In the genomic region with DNA sequence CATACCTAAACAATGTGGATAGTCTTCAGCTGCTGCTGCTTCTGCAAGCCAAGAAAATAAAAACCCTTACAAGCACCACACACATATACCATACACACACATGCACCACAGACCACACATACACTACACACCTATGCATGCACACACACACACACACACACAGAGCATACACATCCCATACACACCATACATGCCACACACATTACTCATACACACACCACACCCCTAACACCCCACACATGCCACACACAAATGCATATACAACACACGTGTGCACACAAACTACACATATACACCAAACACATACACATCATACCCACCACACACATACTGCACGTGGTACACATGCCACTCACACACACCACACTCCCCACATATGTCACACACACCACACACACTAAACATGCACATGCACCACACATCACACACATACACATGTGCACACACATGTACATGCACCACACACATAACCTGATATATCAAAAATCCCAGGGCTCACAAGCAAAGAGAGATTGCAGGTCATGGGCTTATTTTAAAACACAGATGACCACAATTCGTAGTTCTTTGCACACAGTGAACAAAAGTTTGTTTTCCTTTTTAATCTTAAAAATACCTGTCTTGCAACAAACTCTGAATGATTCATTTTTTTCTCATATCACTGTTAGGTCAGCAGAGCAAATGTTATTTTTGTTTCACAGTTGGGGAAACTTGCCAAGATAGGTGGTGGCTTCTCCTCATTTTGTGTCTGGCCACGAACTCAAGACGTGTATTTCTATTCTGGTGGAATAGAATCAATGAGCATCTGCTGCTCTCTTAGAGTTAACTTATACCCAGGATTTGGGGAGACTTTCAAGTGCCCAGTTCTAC, we compare ENCODE assay signal across 26 cellular contexts.
DNase-seq lines count a peak whose midpoint lies in the region; ATAC-seq, FAIRE-seq and TF ChIP-seq lines count a peak whose summit lies in the region.
"Had no signal": no experiment of that assay in that cellular context is flagged by ENCODE, and none has a peak within 500 bp of the region (broad histone marks: within the 10 kb centered on the region; RNA-seq: fewer than 3 reads in every experiment).

No MANE protein-coding gene starts in this region.

- intact Hi-C loops in activated naive CD4-positive, alpha-beta T cell treated with anti-CD3 and anti-CD28 coated beads for 36 hours (cut with micrococcal nuclease) = no loop called here

- peaks cover 25% of the 10 kb centered on the region for H3K4me1 Mint-ChIP-seq in activated naive CD4-positive, alpha-beta T cell treated with anti-CD3 and anti-CD28 coated beads for 36 hours (ENCODE audit: low read depth)
- H3K4me1 Mint-ChIP-seq in stimulated activated naive CD8-positive, alpha-beta T cell treated with anti-CD3 and anti-CD28 coated beads, Interleukin-15, Interleukin-2, amounts not matched to agents 100 ng/mL and 50 ng/mL, for 24 hours (ENCODE audit: low read depth) = peaks cover 60% of the 10 kb centered on the region

- peaks cover 13% of the 10 kb centered on the region for H3K9me3 Mint-ChIP-seq in activated naive CD4-positive, alpha-beta T cell treated with anti-CD3 and anti-CD28 coated beads for 36 hours
- H3K9me3 Mint-ChIP-seq in stimulated activated naive CD8-positive, alpha-beta T cell treated with anti-CD3 and anti-CD28 coated beads, Interleukin-15, Interleukin-2, amounts not matched to agents 100 ng/mL and 50 ng/mL, for 24 hours = peaks cover 11% of the 10 kb centered on the region
- H3K9me3 Mint-ChIP-seq: CD4-positive, alpha-beta T cell had no signal

- H3K36me3 ChIP-seq in bronchial epithelial cell (ENCODE audit: control insufficient read depth, insufficient read depth, low read length) = no peaks in the 10 kb centered on the region
- H3K36me3 ChIP-seq: breast epithelium, heart right ventricle, thoracic aorta had no signal

- no peak for TF ChIP-seq CTCF in bronchial epithelial cell (IDR thresholded peaks at IDR 0.05; ENCODE audit: insufficient read depth, low read length, severe bottlenecking)

- H3K36me3 Mint-ChIP-seq in activated naive CD4-positive, alpha-beta T cell treated with anti-CD3 and anti-CD28 coated beads for 36 hours (ENCODE audit: low read depth) = peaks cover 5% of the 10 kb centered on the region
- H3K36me3 Mint-ChIP-seq in stimulated activated naive CD8-positive, alpha-beta T cell treated with anti-CD3 and anti-CD28 coated beads, Interleukin-15, Interleukin-2, amounts not matched to agents 100 ng/mL and 50 ng/mL, for 24 hours (ENCODE audit: low read depth) = peaks cover 9% of the 10 kb centered on the region
- H3K36me3 Mint-ChIP-seq: stimulated activated memory B cell treated with anti-CD40 and anti-IgM and Interleukin-4, amounts not matched to agents 10 μg/mL and 1 μg/mL and 100 μg/mL, for 72 hours had no signal

- FAIRE-seq in GM19239 (lab: Jason Lieb, UNC) (peak; percentile 44), bronchial epithelial cell (lab: Jason Lieb, UNC) (peak; percentile 91)
- FAIRE-seq: colon had no signal

- H3K27me3 ChIP-seq in bronchial epithelial cell (ENCODE audit: control insufficient read depth, insufficient read depth, low read length) = no peaks in the 10 kb centered on the region
- H3K27me3 ChIP-seq: heart right ventricle had no signal

- H3K27ac Mint-ChIP-seq in activated naive CD4-positive, alpha-beta T cell treated with anti-CD3 and anti-CD28 coated beads for 36 hours = peak overlapping the region; percentile 1
- H3K27ac Mint-ChIP-seq in stimulated activated naive CD8-positive, alpha-beta T cell treated with anti-CD3 and anti-CD28 coated beads, Interleukin-15, Interleukin-2, amounts not matched to agents 100 ng/mL and 50 ng/mL, for 24 hours = peak overlapping the region; percentile 33
- H3K27ac Mint-ChIP-seq: CD4-positive, alpha-beta T cell; stimulated activated memory B cell treated with anti-CD40 and anti-IgM and Interleukin-4, amounts not matched to agents 10 μg/mL and 1 μg/mL and 100 μg/mL, for 72 hours had no signal

- no peak overlapping the region for H3K4me3 Mint-ChIP-seq in activated naive CD4-positive, alpha-beta T cell treated with anti-CD3 and anti-CD28 coated beads for 36 hours
- peak overlapping the region; percentile 5 for H3K4me3 Mint-ChIP-seq in stimulated activated naive CD8-positive, alpha-beta T cell treated with anti-CD3 and anti-CD28 coated beads, Interleukin-15, Interleukin-2, amounts not matched to agents 100 ng/mL and 50 ng/mL, for 24 hours
- H3K4me3 Mint-ChIP-seq: CD4-positive, alpha-beta T cell; stimulated activated memory B cell treated with anti-CD40 and anti-IgM and Interleukin-4, amounts not matched to agents 10 μg/mL and 1 μg/mL and 100 μg/mL, for 72 hours; T-helper 2 cell treated with Interferon-gamma antibody and Interleukin-4, amounts not matched to agents 5 μg/mL and 100 μg/mL, for 36 hours had no signal

- DNase-seq in activated naive CD4-positive, alpha-beta T cell treated with anti-CD3 and anti-CD28 coated beads for 36 hours = no peak
- DNase-seq in activated naive CD4-positive, alpha-beta T cell treated with Interleukin-2 at 50 U/mL for 16 hours = no peak
- DNase-seq in GM19239 (ENCODE audit: insufficient read length, low spot score) = no peak
- no peak for DNase-seq in bronchial epithelial cell (ENCODE audit: low read depth)
- DNase-seq in activated effector memory CD4-positive, alpha-beta T cell treated with Interleukin-2 at 50 U/mL for 16 hours = no peak
- no peak for DNase-seq in SKM-1 treated with dmso at 0.1 percent for 144 hours (lab: John Stamatoyannopoulos, UW; ENCODE audit: unreplicated experiment)
- DNase-seq: CD4-positive, alpha-beta T cell; DMS 273 treated with DMSO at 0.1 percent for 48 hours; effector CD8-positive, alpha-beta T cell; foreskin fibroblast; heart right ventricle; NCI-H1092; NCI-H187 treated with DMSO at 0.1 percent for 48 hours; NCI-H226; occipital lobe; stimulated activated CD4-positive, alpha-beta T cell treated with anti-CD3 and anti-CD28 coated beads, Interleukin-1b, Interleukin-23, amount 100 ng/mL, for 48 hours had no signal

- CTCF ChIA-PET in activated naive CD4-positive, alpha-beta T cell treated with anti-CD3 and anti-CD28 coated beads for 36 hours (lab: Charles Lee) = no interaction called here

- no peak overlapping the region for H3K4me3 ChIP-seq in bronchial epithelial cell (ENCODE audit: low read depth, low read length)
- H3K4me3 ChIP-seq: breast epithelium, heart right ventricle, SK-N-MC, skin epidermis, thoracic aorta had no signal

- ATAC-seq in HG03045 (IDR thresholded peaks at IDR 0.05; ENCODE audit: unreplicated experiment) = no peak

- H3K27me3 Mint-ChIP-seq in activated naive CD4-positive, alpha-beta T cell treated with anti-CD3 and anti-CD28 coated beads for 36 hours (ENCODE audit: low read depth) = no peaks in the 10 kb centered on the region
- H3K27me3 Mint-ChIP-seq in stimulated activated naive CD8-positive, alpha-beta T cell treated with anti-CD3 and anti-CD28 coated beads, Interleukin-15, Interleukin-2, amounts not matched to agents 100 ng/mL and 50 ng/mL, for 24 hours = no peaks in the 10 kb centered on the region
- H3K27me3 Mint-ChIP-seq: CD4-positive, alpha-beta T cell; naive B cell; stimulated activated memory B cell treated with anti-CD40 and anti-IgM and Interleukin-4, amounts not matched to agents 10 μg/mL and 1 μg/mL and 100 μg/mL, for 72 hours had no signal
